Comparison of ENCODE assay signal across 24 cellular contexts in the genomic region with DNA sequence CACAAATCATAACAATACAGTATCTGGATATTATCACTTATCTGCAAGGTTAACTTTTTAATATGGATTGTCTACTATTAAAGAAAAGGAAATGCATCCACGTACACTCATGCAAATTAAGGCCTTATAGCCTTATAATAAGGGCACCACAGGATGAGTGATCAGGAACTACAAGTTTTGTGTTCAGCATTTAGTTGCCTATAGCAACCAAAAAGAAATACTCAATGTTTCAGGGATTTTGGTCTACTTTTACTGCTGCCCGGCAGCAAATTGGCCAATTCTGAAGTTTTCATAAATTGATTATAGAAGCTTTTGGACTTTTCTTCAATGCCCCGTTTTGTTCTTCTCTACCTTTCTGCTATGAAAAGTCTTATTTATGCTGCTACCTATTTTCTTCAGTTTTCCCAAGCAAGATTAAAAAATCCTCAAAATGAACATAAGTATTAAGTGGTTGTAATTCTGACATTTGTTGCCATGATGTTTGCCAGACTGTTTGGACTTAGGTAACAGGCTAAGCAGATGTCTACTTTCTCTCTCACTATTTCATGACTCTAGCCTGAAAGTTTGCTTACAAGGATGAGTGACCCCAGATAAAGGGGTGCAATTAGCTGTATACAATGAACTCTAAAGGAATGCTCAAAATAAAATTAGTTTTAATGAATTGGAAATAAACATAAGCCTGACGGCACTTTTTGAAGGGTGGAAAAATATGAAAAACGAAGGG.
"Had no signal": no experiment of that assay in that cellular context is flagged by ENCODE, and none has a peak within 500 bp of the region (broad histone marks: within the 10 kb centered on the region; RNA-seq: fewer than 3 reads in every experiment).

No MANE protein-coding gene starts in this region.

- H3K4me3 Mint-ChIP-seq: activated CD4-positive, alpha-beta memory T cell treated with anti-CD3 and anti-CD28 coated beads for 36 hours; activated CD4-positive, alpha-beta T cell treated with anti-CD3 and anti-CD28 coated beads, Interleukin-2, amount 10 ng/mL, durations not matched to agents 7 days and 5 days; activated naive CD4-positive, alpha-beta T cell treated with anti-CD3 and anti-CD28 coated beads for 36 hours; activated naive CD8-positive, alpha-beta T cell; activated T-cell treated with anti-CD3 and anti-CD28 coated beads, Interleukin-2, amount 50 U/mL, for 4 hours; activated T-helper 17 cell treated with anti-CD3 and anti-CD28 coated beads, Interleukin-2, amount 50 U/mL, for 72 hours; T-helper 17 cell; WTC11 had no signal

- H3K27ac Mint-ChIP-seq: activated CD4-positive, alpha-beta memory T cell treated with anti-CD3 and anti-CD28 coated beads for 36 hours; activated CD4-positive, alpha-beta T cell treated with anti-CD3 and anti-CD28 coated beads, Interleukin-2, amount 10 ng/mL, durations not matched to agents 7 days and 5 days; activated naive CD4-positive, alpha-beta T cell treated with anti-CD3 and anti-CD28 coated beads for 36 hours; activated naive CD8-positive, alpha-beta T cell; activated T-helper 17 cell treated with anti-CD3 and anti-CD28 coated beads, Interleukin-2, amount 50 U/mL, for 72 hours; T-helper 17 cell; WTC11 had no signal

- H3K27me3 ChIP-seq: brain microvascular endothelial cell, cardiac muscle cell, MG63 had no signal

- H3K9me3 ChIP-seq: MG63 had no signal

- H3K4me1 Mint-ChIP-seq: activated CD4-positive, alpha-beta T cell treated with anti-CD3 and anti-CD28 coated beads, Interleukin-2, amount 10 ng/mL, durations not matched to agents 7 days and 5 days; activated T-helper 17 cell treated with anti-CD3 and anti-CD28 coated beads, Interleukin-2, amount 50 U/mL, for 72 hours; T-helper 17 cell had no signal

- ATAC-seq: activated T-cell treated with anti-CD3 and anti-CD28 coated beads, Interleukin-2, amount 50 U/mL, for 4 hours; activated T-helper 17 cell treated with anti-CD3 and anti-CD28 coated beads, Interleukin-2, amount 50 U/mL, for 72 hours; T-helper 17 cell; WTC11 had no signal

- H3K4me2 ChIP-seq: PC-9 had no signal

- DNase-seq: activated CD4-positive, alpha-beta memory T cell treated with anti-CD3 and anti-CD28 coated beads for 36 hours; activated CD4-positive, alpha-beta T cell treated with anti-CD3 and anti-CD28 coated beads, Interleukin-2, amount 10 ng/mL, durations not matched to agents 7 days and 5 days; activated CD4-positive, CD25-positive, alpha-beta regulatory T cell treated with anti-CD3 and anti-CD28 coated beads, Interleukin-2, amount 50 U/mL, for 72 hours; activated CD8-positive, alpha-beta memory T cell treated with anti-CD3 and anti-CD28 coated beads for 24 hours; activated gamma-delta T cell; activated naive CD4-positive, alpha-beta T cell treated with anti-CD3 and anti-CD28 coated beads for 36 hours; activated T-cell treated with anti-CD3 and anti-CD28 coated beads, Interleukin-2, amount 50 U/mL, for 4 hours; brain microvascular endothelial cell; MG63; MV-4-11; NCI-H1105; NCI-H1436; NCI-H1694 treated with DMSO at 0.1 percent for 48 hours; NCI-H2081 treated with DMSO at 0.1 percent for 48 hours; NCI-H446; NCI-H524; PC-9; SHP77 treated with DMSO at 0.1 percent for 48 hours; T-helper 17 cell; T-helper 9 cell had no signal

- H3K36me3 ChIP-seq: brain microvascular endothelial cell, cardiac muscle cell, MG63 had no signal

- H3K9me3 Mint-ChIP-seq: activated CD4-positive, alpha-beta memory T cell treated with anti-CD3 and anti-CD28 coated beads for 36 hours; activated CD4-positive, alpha-beta T cell treated with anti-CD3 and anti-CD28 coated beads, Interleukin-2, amount 10 ng/mL, durations not matched to agents 7 days and 5 days; activated naive CD4-positive, alpha-beta T cell treated with anti-CD3 and anti-CD28 coated beads for 36 hours; activated T-cell treated with anti-CD3 and anti-CD28 coated beads, Interleukin-2, amount 50 U/mL, for 4 hours; activated T-helper 17 cell treated with anti-CD3 and anti-CD28 coated beads, Interleukin-2, amount 50 U/mL, for 72 hours; WTC11 had no signal

- H3K36me3 Mint-ChIP-seq: activated CD4-positive, alpha-beta memory T cell treated with anti-CD3 and anti-CD28 coated beads for 36 hours; activated naive CD8-positive, alpha-beta T cell; WTC11 had no signal

- H3K4me3 ChIP-seq: cardiac muscle cell, MG63, PC-9 had no signal

- H2AFZ ChIP-seq: PC-9 had no signal

- H3K27ac ChIP-seq: brain microvascular endothelial cell, cardiac muscle cell, PC-9 had no signal
